Comparison of ENCODE assay signal across 22 cellular contexts in the genomic region with DNA sequence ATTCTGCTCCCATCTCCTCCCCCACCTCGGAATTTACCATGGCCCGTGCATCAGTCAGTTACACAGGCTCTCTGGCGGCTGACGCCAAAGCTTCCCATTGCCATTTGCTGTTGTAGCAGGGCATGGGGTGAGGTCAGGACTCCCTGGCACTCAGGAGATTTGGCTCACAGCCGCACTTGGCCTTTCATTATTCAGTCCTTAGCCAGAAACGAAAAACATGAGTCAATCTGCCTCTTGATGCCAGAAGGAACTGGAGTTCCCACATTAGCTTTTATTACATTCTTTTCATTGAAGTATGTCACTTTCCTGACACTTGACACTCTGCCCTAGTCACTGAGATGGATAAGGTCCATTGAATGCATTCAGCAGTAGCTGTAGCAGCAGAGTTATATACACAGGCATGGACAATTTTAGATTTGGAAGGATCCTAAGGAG.
A peak's percentile ranks its signal among the peaks of the same experiment; 100 is the strongest.
DNase-seq lines count a peak whose midpoint lies in the region; ATAC-seq and TF ChIP-seq lines count a peak whose summit lies in the region.
"Had no signal": no experiment of that assay in that cellular context is flagged by ENCODE, and none has a peak within 500 bp of the region (broad histone marks: within the 10 kb centered on the region; RNA-seq: fewer than 3 reads in every experiment).

No MANE protein-coding gene starts in this region.

- H3K36me3 Mint-ChIP-seq in immature natural killer cell = no peaks in the 10 kb centered on the region
- H3K36me3 Mint-ChIP-seq: stimulated activated naive B cell treated with anti-CD40 and anti-IgM and Interleukin-4, amounts not matched to agents 10 μg/mL and 1 μg/mL and 100 μg/mL, for 72 hours had no signal

- intact Hi-C loops in Right ventricle myocardium superior (cut with DNase I) (no loop called here), left ventricle myocardium superior (cut with micrococcal nuclease) (no loop called here), adrenal gland (cut with DNase I) (no loop called here)

- H3K27ac Mint-ChIP-seq in immature natural killer cell = no peak overlapping the region
- H3K27ac Mint-ChIP-seq: stimulated activated naive B cell treated with anti-CD40 and anti-IgM and Interleukin-4, amounts not matched to agents 10 μg/mL and 1 μg/mL and 100 μg/mL, for 72 hours; T-helper 1 cell treated with Interleukin-12 subunit alpha and Interleukin-12 subunit beta and Interleukin-4 antibody, amounts not matched to agents 30 μg/mL and 1 μg/mL, for 36 hours had no signal

- no peaks in the 10 kb centered on the region for H3K36me3 ChIP-seq in adrenal gland (replicated peaks in 1 of 2)
- H3K36me3 ChIP-seq: ovary, uterus had no signal

- H3K27me3 Mint-ChIP-seq in immature natural killer cell (ENCODE audit: low read depth in 3 of 3) = peaks cover 0 to 3% (median 1%) of the 10 kb centered on the region in 3 donors

- no peak overlapping the region for H3K4me3 ChIP-seq in adrenal gland
- H3K4me3 ChIP-seq: mucosa of descending colon, ovary, smooth muscle cell, uterus had no signal

- H3K4me1 ChIP-seq in adrenal gland (replicated peaks in 1 of 2) = no peaks in the 10 kb centered on the region
- H3K4me1 ChIP-seq: uterus had no signal

- H3K9me3 Mint-ChIP-seq in immature natural killer cell = no peaks in the 10 kb centered on the region
- H3K9me3 Mint-ChIP-seq: T-helper 1 cell treated with Interleukin-12 subunit alpha and Interleukin-12 subunit beta and Interleukin-4 antibody, amounts not matched to agents 30 μg/mL and 1 μg/mL, for 36 hours had no signal

- H3K9me3 ChIP-seq in adrenal gland (replicated peaks in 1 of 3) = no peaks in the 10 kb centered on the region
- H3K9me3 ChIP-seq: mucosa of descending colon, ovary, uterus had no signal

- no peak for TF ChIP-seq CTCF in adrenal gland (IDR thresholded peaks at IDR 0.05)

- no peak overlapping the region for H3K4me3 Mint-ChIP-seq in immature natural killer cell
- H3K4me3 Mint-ChIP-seq: stimulated activated naive B cell treated with anti-CD40 and anti-IgM and Interleukin-4, amounts not matched to agents 10 μg/mL and 1 μg/mL and 100 μg/mL, for 72 hours; T-helper 1 cell treated with Interleukin-12 subunit alpha and Interleukin-12 subunit beta and Interleukin-4 antibody, amounts not matched to agents 30 μg/mL and 1 μg/mL, for 36 hours had no signal

- H3K27ac ChIP-seq in adrenal gland = no peak overlapping the region
- H3K27ac ChIP-seq: epithelial cell of prostate, ovary, RWPE1, uterus had no signal

- TF ChIP-seq POLR2A in adrenal gland (IDR thresholded peaks at IDR 0.05) = no peak

- ATAC-seq in Right ventricle myocardium superior (ENCODE audit: poor library complexity) (peak; percentile 88), left ventricle myocardium superior (no peak), HG02763 (IDR thresholded peaks at IDR 0.05; ENCODE audit: unreplicated experiment) (no peak), HG02870 (IDR thresholded peaks at IDR 0.05; ENCODE audit: unreplicated experiment) (no peak)
- ATAC-seq: mucosa of descending colon; stimulated activated naive B cell treated with anti-CD40 and anti-IgM and Interleukin-4, amounts not matched to agents 10 μg/mL and 1 μg/mL and 100 μg/mL, for 72 hours had no signal

- no peaks in the 10 kb centered on the region for H3K4me1 Mint-ChIP-seq in immature natural killer cell
- H3K4me1 Mint-ChIP-seq: stimulated activated naive B cell treated with anti-CD40 and anti-IgM and Interleukin-4, amounts not matched to agents 10 μg/mL and 1 μg/mL and 100 μg/mL, for 72 hours had no signal

- 49 to 68% (median 59%) methylated on average over 6 of the region's 6 CpGs for WGBS in adrenal gland, 4 donors

- no peaks in the 10 kb centered on the region for H3K27me3 ChIP-seq in adrenal gland
- H3K27me3 ChIP-seq: ovary, uterus had no signal

- DNase-seq in Right ventricle myocardium superior (peak; percentile 57), left ventricle myocardium superior (no peak), adrenal gland (peak in 4 of 7 donors; percentile 14 to 35 (median 24)), medulla oblongata (ENCODE audit: extremely low spot score) (peak; percentile 66), immature natural killer cell (no peak), NCI-H524 treated with DMSO at 0.1 percent for 48 hours (lab: John Stamatoyannopoulos, UW) (no peak)
- DNase-seq: activated CD4-positive, CD25-positive, alpha-beta regulatory T cell; activated CD8-positive, alpha-beta memory T cell treated with anti-CD3 and anti-CD28 coated beads for 24 hours; activated effector memory CD4-positive, alpha-beta T cell treated with Interleukin-2 at 50 U/mL for 16 hours; cortex of kidney; KBM-7; mucosa of descending colon; NCI-H1436 treated with DMSO at 0.1 percent for 48 hours; ovary; stimulated activated naive B cell treated with anti-CD40 and anti-IgM and Interleukin-4, amounts not matched to agents 10 μg/mL and 1 μg/mL and 100 μg/mL, for 72 hours had no signal

Comparison
In these comparisons a context has a peak if more than half of its experiments do, and no peak if none do; other contexts are left out.
1. DNase-seq: peak in Right ventricle myocardium superior (single experiment), adrenal gland (4 of 7) and medulla oblongata (single experiment); none in left ventricle myocardium superior (single experiment), immature natural killer cell (0 of 3) and NCI-H524 treated with DMSO at 0.1 percent for 48 hours (single experiment).